In genomic region chr16:18948372-18949020, GRCh38 we compare ENCODE assay signal across 30 cellular contexts. TPM values are rescaled to one million over a fixed set of nuclear protein-coding genes. Genes with fewer than 3 reads are reported as not detected.
"Had no signal": no experiment of that assay in that cellular context is flagged by ENCODE, and none has a peak within 500 bp of the region (broad histone marks: within the 10 kb centered on the region; RNA-seq: fewer than 3 reads in every experiment).

No MANE protein-coding gene starts in this region.

- H3K27ac Mint-ChIP-seq: activated CD4-positive, alpha-beta memory T cell treated with anti-CD3 and anti-CD28 coated beads for 36 hours; activated naive CD4-positive, alpha-beta T cell treated with anti-CD3 and anti-CD28 coated beads for 36 hours; activated naive CD4-positive, alpha-beta T cell treated with anti-CD3 and anti-CD28 coated beads, Interleukin-2, amount 50 U/mL, for 72 hours; activated T-helper 1 cell treated with anti-CD3 and anti-CD28 coated beads, Interleukin-12 subunit alpha, Interleukin-12 subunit beta, Interleukin-2, Interleukin-4 antibody, amounts not matched to agents 30 ng/mL and 10 ng/mL and 1 ng/mL, durations not matched to agents 14 hours and 24 hours and 36 hours; brain; T-cell; T-helper 2 cell treated with Interferon-gamma antibody and Interleukin-4, amounts not matched to agents 5 μg/mL and 100 μg/mL, for 36 hours had no signal

- ATAC-seq: activated naive CD4-positive, alpha-beta T cell treated with anti-CD3 and anti-CD28 coated beads, Interleukin-2, amount 50 U/mL, for 72 hours; activated T-cell treated with anti-CD3 and anti-CD28 coated beads, Interleukin-2, amount 50 U/mL, for 4 hours; Right ventricle myocardium inferior; SK-N-SH treated with all-trans-retinoic acid at 6 μM for 48 hours; T-cell had no signal

- H3K27me3 ChIP-seq: adrenal gland had no signal

- DNase-seq: activated CD4-positive, alpha-beta memory T cell treated with anti-CD3 and anti-CD28 coated beads for 36 hours; activated CD4-positive, alpha-beta T cell treated with anti-CD3 and anti-CD28 coated beads, Interleukin-2, amount 50 U/mL, for 1 hour; activated CD8-positive, alpha-beta memory T cell treated with anti-CD3 and anti-CD28 coated beads, Interleukin-2, amount 50 U/mL, for 4 hours; activated gamma-delta T cell treated with Interleukin-2 at 50 U/mL for 16 hours; activated naive CD4-positive, alpha-beta T cell treated with anti-CD3 and anti-CD28 coated beads for 36 hours; activated T-cell treated with anti-CD3 and anti-CD28 coated beads for 4 hours; activated T-cell treated with anti-CD3 and anti-CD28 coated beads, Interleukin-2, amount 50 U/mL, for 4 hours; adrenal gland; Kasumi-1; KG1; NCI-H1092 treated with DMSO at 0.1 percent for 48 hours; NCI-H1417; NCI-H146; NCI-H187; NCI-H2029 treated with DMSO at 0.1 percent for 48 hours; NCI-H2107; NCI-H226; NCI-H524 treated with DMSO at 0.1 percent for 48 hours; SIG-M5; T-cell had no signal

- H3K36me3 Mint-ChIP-seq: activated CD4-positive, alpha-beta memory T cell treated with anti-CD3 and anti-CD28 coated beads for 36 hours; activated naive CD4-positive, alpha-beta T cell treated with anti-CD3 and anti-CD28 coated beads, Interleukin-2, amount 50 U/mL, for 72 hours; brain; T-cell had no signal

- H3K4me3 Mint-ChIP-seq: activated CD4-positive, alpha-beta memory T cell treated with anti-CD3 and anti-CD28 coated beads for 36 hours; activated naive CD4-positive, alpha-beta T cell treated with anti-CD3 and anti-CD28 coated beads for 36 hours; activated T-cell treated with anti-CD3 and anti-CD28 coated beads, Interleukin-2, amount 50 U/mL, for 4 hours; activated T-helper 1 cell treated with anti-CD3 and anti-CD28 coated beads, Interleukin-12 subunit alpha, Interleukin-12 subunit beta, Interleukin-2, Interleukin-4 antibody, amounts not matched to agents 30 ng/mL and 10 ng/mL and 1 ng/mL, durations not matched to agents 14 hours and 24 hours and 36 hours; brain; T-cell; T-helper 2 cell treated with Interferon-gamma antibody and Interleukin-4, amounts not matched to agents 5 μg/mL and 100 μg/mL, for 36 hours had no signal

- H3K9me3 ChIP-seq: adrenal gland had no signal

- FAIRE-seq: bronchial epithelial cell, RCC 7860, TTC549 had no signal

- H3K9me3 Mint-ChIP-seq: activated CD4-positive, alpha-beta memory T cell treated with anti-CD3 and anti-CD28 coated beads for 36 hours; activated naive CD4-positive, alpha-beta T cell treated with anti-CD3 and anti-CD28 coated beads for 36 hours; activated naive CD4-positive, alpha-beta T cell treated with anti-CD3 and anti-CD28 coated beads, Interleukin-2, amount 50 U/mL, for 72 hours; activated T-cell treated with anti-CD3 and anti-CD28 coated beads, Interleukin-2, amount 50 U/mL, for 4 hours; activated T-helper 1 cell treated with anti-CD3 and anti-CD28 coated beads, Interleukin-12 subunit alpha, Interleukin-12 subunit beta, Interleukin-2, Interleukin-4 antibody, amounts not matched to agents 30 ng/mL and 10 ng/mL and 1 ng/mL, durations not matched to agents 14 hours and 24 hours and 36 hours; T-cell; T-helper 2 cell treated with Interferon-gamma antibody and Interleukin-4, amounts not matched to agents 5 μg/mL and 100 μg/mL, for 36 hours had no signal

- H3K4me3 ChIP-seq: adrenal gland had no signal

- H3K36me3 ChIP-seq: adrenal gland had no signal

- H3K4me1 Mint-ChIP-seq: brain had no signal

- H3K27me3 Mint-ChIP-seq: activated CD4-positive, alpha-beta memory T cell treated with anti-CD3 and anti-CD28 coated beads for 36 hours; brain; T-cell had no signal

- H3K27ac ChIP-seq: adrenal gland, RWPE1 had no signal

RNA-seq across cellular contexts. Expression of gene TMC7, which starts 35.2 kb away (rescaled TPM):
- total RNA-seq: activated CD4-positive, alpha-beta memory T cell treated with anti-CD3 and anti-CD28 coated beads for 36 hours; activated naive CD4-positive, alpha-beta T cell treated with anti-CD3 and anti-CD28 coated beads for 36 hours; activated naive CD4-positive, alpha-beta T cell treated with anti-CD3 and anti-CD28 coated beads, Interleukin-2, amount 50 U/mL, for 72 hours; activated T-cell treated with anti-CD3 and anti-CD28 coated beads, Interleukin-2, amount 50 U/mL, for 4 hours; activated T-helper 1 cell treated with anti-CD3 and anti-CD28 coated beads, Interleukin-12 subunit alpha, Interleukin-12 subunit beta, Interleukin-2, Interleukin-4 antibody, amounts not matched to agents 30 ng/mL and 10 ng/mL and 1 ng/mL, durations not matched to agents 14 hours and 24 hours and 36 hours had no signal
